In the genomic region with DNA sequence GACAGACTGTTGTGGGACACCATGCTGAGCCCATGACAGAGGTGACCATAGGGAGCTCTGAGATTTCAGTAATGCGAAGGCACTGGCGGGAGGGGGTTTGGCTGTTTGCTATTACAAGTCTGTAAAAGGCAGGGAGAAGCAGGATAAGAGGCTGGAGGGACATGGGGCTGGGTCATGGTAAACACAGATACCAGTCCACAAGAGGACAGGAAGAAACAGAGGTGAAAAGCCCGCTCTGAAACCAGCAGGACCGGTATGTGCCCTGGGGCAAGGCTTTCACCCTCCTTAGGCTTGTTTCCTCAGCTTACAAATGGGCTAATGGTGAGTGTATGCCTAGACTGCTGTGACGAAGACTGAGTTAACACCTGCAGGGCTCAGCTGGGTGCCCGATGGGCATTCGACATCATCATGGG, we compare ENCODE assay signal across 16 cellular contexts. TPM values are rescaled to one million over a fixed set of nuclear protein-coding genes. Genes with fewer than 3 reads are reported as not detected.
DNase-seq lines count a peak whose midpoint lies in the region; ATAC-seq and TF ChIP-seq lines count a peak whose summit lies in the region.
"Had no signal": no experiment of that assay in that cellular context is flagged by ENCODE, and none has a peak within 500 bp of the region (broad histone marks: within the 10 kb centered on the region; RNA-seq: fewer than 3 reads in every experiment).

No MANE protein-coding gene starts in this region.

- no peak overlapping the region for H2AFZ ChIP-seq in PC-3 (ENCODE audit: low read length)

- ATAC-seq in activated naive CD8-positive, alpha-beta T cell treated with anti-CD3 and anti-CD28 coated beads, Interleukin-2, amount 50 U/mL, for 24 hours = no peak
- ATAC-seq in PC-3 (peak; percentile 59), left lung (peak; percentile 87)

- H3K9ac ChIP-seq in PC-3 (ENCODE audit: low read length) (peak overlapping the region; percentile 2; the same call in 1 of the 2 replicates), stomach smooth muscle (ENCODE audit: low read length in 2 of 2) (no peak overlapping the region)

- H3K27me3 ChIP-seq in PC-3 (ENCODE audit: low read length) = no peaks in the 10 kb centered on the region
- H3K27me3 ChIP-seq in left lung = no peaks in the 10 kb centered on the region
- H3K27me3 ChIP-seq in stomach smooth muscle (ENCODE audit: control insufficient read depth in 1 of 2, insufficient read depth in 2 of 2, low read length in 2 of 2) = no peaks in the 10 kb centered on the region

- H3K36me3 Mint-ChIP-seq in activated naive CD8-positive, alpha-beta T cell = no peaks in the 10 kb centered on the region
- H3K36me3 Mint-ChIP-seq in activated naive CD8-positive, alpha-beta T cell treated with anti-CD3 and anti-CD28 coated beads, Interleukin-2, amount 50 U/mL, for 24 hours (ENCODE audit: low read depth) = peaks cover 3% of the 10 kb centered on the region
- H3K36me3 Mint-ChIP-seq: activated naive CD4-positive, alpha-beta T cell treated with anti-CD3 and anti-CD28 coated beads, Interleukin-2, amount 50 U/mL, for 24 hours had no signal

- peak overlapping the region; percentile 73 for H3K27ac Mint-ChIP-seq in activated naive CD8-positive, alpha-beta T cell
- no peak overlapping the region for H3K27ac Mint-ChIP-seq in activated naive CD8-positive, alpha-beta T cell treated with anti-CD3 and anti-CD28 coated beads, Interleukin-2, amount 50 U/mL, for 24 hours
- H3K27ac Mint-ChIP-seq: activated CD4-positive, alpha-beta memory T cell treated with anti-CD3 and anti-CD28 coated beads, Interleukin-2, amount 10 ng/mL, durations not matched to agents 7 days and 5 days; activated naive CD4-positive, alpha-beta T cell treated with anti-CD3 and anti-CD28 coated beads, Interleukin-2, amount 50 U/mL, for 24 hours had no signal

- no TSS peak for BruUV-seq in PC-3 (replicated peaks; lab: Mats Ljungman, UMichigan)

- intact Hi-C loops in PC-3 (cut with micrococcal nuclease) (no loop called here), left lung (cut with DNase I) (no loop called here)

- peaks cover 23% of the 10 kb centered on the region for H3K4me1 Mint-ChIP-seq in activated naive CD8-positive, alpha-beta T cell (ENCODE audit: low read depth)
- peaks cover 9% of the 10 kb centered on the region for H3K4me1 Mint-ChIP-seq in activated naive CD8-positive, alpha-beta T cell treated with anti-CD3 and anti-CD28 coated beads, Interleukin-2, amount 50 U/mL, for 24 hours

- CTCF ChIA-PET in PC-3 (lab: Charles Lee) = interaction anchor here (0.8 kb wide), 1 partner anchor 29 kb away, joined by 3 read pairs; no protein-coding TSS in a partner anchor

- no peaks in the 10 kb centered on the region for H3K27me3 Mint-ChIP-seq in activated naive CD8-positive, alpha-beta T cell
- no peaks in the 10 kb centered on the region for H3K27me3 Mint-ChIP-seq in activated naive CD8-positive, alpha-beta T cell treated with anti-CD3 and anti-CD28 coated beads, Interleukin-2, amount 50 U/mL, for 24 hours
- H3K27me3 Mint-ChIP-seq: activated CD4-positive, alpha-beta memory T cell treated with anti-CD3 and anti-CD28 coated beads, Interleukin-2, amount 10 ng/mL, durations not matched to agents 7 days and 5 days; activated naive CD4-positive, alpha-beta T cell treated with anti-CD3 and anti-CD28 coated beads, Interleukin-2, amount 50 U/mL, for 24 hours had no signal

- POLR2A ChIA-PET in PC-3 (lab: Charles Lee; ENCODE audit: unreplicated experiment) = no interaction called here

- TF ChIP-seq CTCF in PC-3 (conservative IDR thresholded peaks at IDR 0.05; ENCODE audit: low read depth, low read length) = no peak
- TF ChIP-seq CTCF in left lung (IDR thresholded peaks at IDR 0.05) = no peak

- H3K9me2 ChIP-seq in PC-3 (replicated peaks; ENCODE audit: low read length) = no peaks in the 10 kb centered on the region

- H3K36me3 ChIP-seq in PC-3 (ENCODE audit: low read depth, low read length) (peaks cover 59% of the 10 kb centered on the region), left lung (peaks cover 0 to 71% of the 10 kb centered on the region in 2 donors), stomach smooth muscle (ENCODE audit: control insufficient read depth in 2 of 2, insufficient read depth in 2 of 2, low read length in 2 of 2) (peaks cover 22 to 23% of the 10 kb centered on the region in 2 donors)

- peaks cover 3% of the 10 kb centered on the region for H3F3A ChIP-seq in PC-3 (ENCODE audit: low read length, unreplicated experiment)

- H4K20me1 ChIP-seq in PC-3 (ENCODE audit: low read length) = peaks cover 50% of the 10 kb centered on the region

- H3K4me3 ChIP-seq in PC-3 (ENCODE audit: low read length) (no peak overlapping the region; the same call in 1 of the 2 replicates), left lung (no peak overlapping the region), stomach smooth muscle (ENCODE audit: low read length in 2 of 2) (no peak overlapping the region)

- H3K4me2 ChIP-seq in PC-3 (ENCODE audit: low read length) = peak overlapping the region; percentile 13

- peaks cover 57% of the 10 kb centered on the region for H3K79me2 ChIP-seq in PC-3 (ENCODE audit: low read length)

- no peak for DNase-seq in activated naive CD8-positive, alpha-beta T cell treated with anti-CD3 and anti-CD28 coated beads, Interleukin-2, amount 50 U/mL, for 24 hours
- DNase-seq in PC-3 (peak; percentile 100), left lung (peak in 1 of 2 donors; percentile 72), hypothalamus (lab: John Stamatoyannopoulos, UW) (no peak)
- no peak for DNase-seq in activated CD4-positive, alpha-beta T cell treated with anti-CD3 and anti-CD28 coated beads for 1 hour
- no peak for DNase-seq in stimulated activated CD4-positive, alpha-beta T cell treated with anti-CD3 and anti-CD28 coated beads, Interleukin-1b, Interleukin-23, amount 100 ng/mL, for 48 hours
- DNase-seq: activated CD4-positive, alpha-beta memory T cell treated with anti-CD3 and anti-CD28 coated beads, Interleukin-2, amount 10 ng/mL, durations not matched to agents 7 days and 5 days; cortex of kidney; GDM1; NCI-H345; nucleus accumbens had no signal

- peaks cover 48% of the 10 kb centered on the region for H3K4me1 ChIP-seq in PC-3 (ENCODE audit: insufficient read depth, low read length)
- H3K4me1 ChIP-seq in left lung = peaks cover 15 to 66% of the 10 kb centered on the region in 2 donors
- peaks cover 45% of the 10 kb centered on the region for H3K4me1 ChIP-seq in stomach smooth muscle (ENCODE audit: control insufficient read depth, insufficient read depth, low read length)

- H3K27ac ChIP-seq in PC-3 (ENCODE audit: low read length) (peak overlapping the region; percentile 59), left lung (peak overlapping the region; percentile 28 to 56), stomach smooth muscle (ENCODE audit: low read length) (peak overlapping the region; percentile 18)

- no peaks in the 10 kb centered on the region for H3K9me3 Mint-ChIP-seq in activated naive CD8-positive, alpha-beta T cell (ENCODE audit: low read depth)
- H3K9me3 Mint-ChIP-seq in activated naive CD8-positive, alpha-beta T cell treated with anti-CD3 and anti-CD28 coated beads, Interleukin-2, amount 50 U/mL, for 24 hours = no peaks in the 10 kb centered on the region
- H3K9me3 Mint-ChIP-seq: activated CD4-positive, alpha-beta memory T cell treated with anti-CD3 and anti-CD28 coated beads, Interleukin-2, amount 10 ng/mL, durations not matched to agents 7 days and 5 days; activated naive CD4-positive, alpha-beta T cell treated with anti-CD3 and anti-CD28 coated beads, Interleukin-2, amount 50 U/mL, for 24 hours had no signal

- H3K9me3 ChIP-seq in PC-3 (ENCODE audit: low read length) = no peaks in the 10 kb centered on the region
- H3K9me3 ChIP-seq in left lung = no peaks in the 10 kb centered on the region
- no peaks in the 10 kb centered on the region for H3K9me3 ChIP-seq in stomach smooth muscle (ENCODE audit: control insufficient read depth in 2 of 2, low read length in 2 of 2)

- no peak overlapping the region for H3K4me3 Mint-ChIP-seq in activated naive CD8-positive, alpha-beta T cell
- no peak overlapping the region for H3K4me3 Mint-ChIP-seq in activated naive CD8-positive, alpha-beta T cell treated with anti-CD3 and anti-CD28 coated beads, Interleukin-2, amount 50 U/mL, for 24 hours
- H3K4me3 Mint-ChIP-seq: activated CD4-positive, alpha-beta memory T cell treated with anti-CD3 and anti-CD28 coated beads, Interleukin-2, amount 10 ng/mL, durations not matched to agents 7 days and 5 days; activated naive CD4-positive, alpha-beta T cell treated with anti-CD3 and anti-CD28 coated beads, Interleukin-2, amount 50 U/mL, for 24 hours had no signal

RNA-seq across cellular contexts. Expression of a gene that starts 34.1 kb away (rescaled TPM):
- 434 and 520 TPM in 2 replicates for total RNA-seq in PC-3 (2014; rRNA removed)
- total RNA-seq in left lung = 100 to 1,000 TPM; 281 to 298 TPM

RNA-seq across cellular contexts. Expression of a gene that starts 38.7 kb away (rescaled TPM):
- total RNA-seq in PC-3 (2014; rRNA removed) (0.81 and 2.0 TPM in 2 replicates), left lung (10 to 100 TPM; 35.0 to 53.8 TPM)
- total RNA-seq: activated CD4-positive, alpha-beta memory T cell treated with anti-CD3 and anti-CD28 coated beads, Interleukin-2, amount 10 ng/mL, durations not matched to agents 7 days and 5 days; kidney epithelial cell; T-helper 1 cell treated with Interleukin-12 subunit alpha and Interleukin-12 subunit beta and Interleukin-4 antibody, amounts not matched to agents 30 ng/mL and 1 ng/mL, for 36 hours had no signal

Comparison
In these comparisons a context has a peak if more than half of its experiments do, and no peak if none do; other contexts are left out.
1. RNA of a gene that starts 38.7 kb away (total RNA-seq): 35.0 to 53.8 TPM in left lung; 0.81 to 2.0 TPM in PC-3; every median in the first group is over 10 times any median in the second.
2. Peak in every context shown above with its lines, with median percentiles within 50 percentile points of each other: H3K27ac ChIP-seq.